ENCODE assay signal across 1 cellular context in the genomic region with DNA sequence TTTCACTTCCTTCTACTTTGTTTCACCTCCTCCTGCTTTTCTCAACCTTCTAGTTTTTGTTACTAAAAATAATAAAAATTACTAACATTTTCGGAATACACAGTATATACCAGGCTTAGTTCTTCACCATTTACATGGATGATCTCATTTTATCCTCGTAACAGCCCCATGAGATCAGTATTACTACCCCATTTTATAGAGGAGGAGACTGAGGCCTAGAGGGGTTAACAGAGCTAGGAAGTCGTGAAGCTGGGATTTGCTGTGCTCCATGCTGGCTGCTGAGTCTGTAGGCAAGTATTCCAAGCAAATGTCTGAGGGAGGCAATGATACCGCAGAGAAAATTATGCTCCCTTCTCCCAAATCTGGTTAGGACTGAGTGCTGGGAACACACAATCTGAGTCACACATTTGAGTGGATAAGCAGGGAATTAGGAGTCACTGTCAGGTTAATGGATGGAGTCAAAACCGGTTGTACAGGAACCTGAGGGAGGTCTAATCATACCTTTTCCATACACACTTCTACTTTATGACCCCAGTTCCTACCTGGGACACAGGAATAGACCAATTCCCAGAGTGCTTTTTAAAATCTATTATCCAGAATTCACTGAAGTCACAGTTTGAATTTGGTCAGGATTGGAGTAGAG.
TF ChIP-seq lines count a peak whose summit lies in the region.

No MANE protein-coding gene starts in this region.

TF ChIP-seq in WTC11, 78 proteins besides CTCF, POLR2A, EP300 and RAD21:
- TF ChIP-seq RELA (CRISPR knock-in tag; IDR thresholded peaks at IDR 0.05; ENCODE audit: borderline replicate concordance): no peak
- TF ChIP-seq, protein P1, sequence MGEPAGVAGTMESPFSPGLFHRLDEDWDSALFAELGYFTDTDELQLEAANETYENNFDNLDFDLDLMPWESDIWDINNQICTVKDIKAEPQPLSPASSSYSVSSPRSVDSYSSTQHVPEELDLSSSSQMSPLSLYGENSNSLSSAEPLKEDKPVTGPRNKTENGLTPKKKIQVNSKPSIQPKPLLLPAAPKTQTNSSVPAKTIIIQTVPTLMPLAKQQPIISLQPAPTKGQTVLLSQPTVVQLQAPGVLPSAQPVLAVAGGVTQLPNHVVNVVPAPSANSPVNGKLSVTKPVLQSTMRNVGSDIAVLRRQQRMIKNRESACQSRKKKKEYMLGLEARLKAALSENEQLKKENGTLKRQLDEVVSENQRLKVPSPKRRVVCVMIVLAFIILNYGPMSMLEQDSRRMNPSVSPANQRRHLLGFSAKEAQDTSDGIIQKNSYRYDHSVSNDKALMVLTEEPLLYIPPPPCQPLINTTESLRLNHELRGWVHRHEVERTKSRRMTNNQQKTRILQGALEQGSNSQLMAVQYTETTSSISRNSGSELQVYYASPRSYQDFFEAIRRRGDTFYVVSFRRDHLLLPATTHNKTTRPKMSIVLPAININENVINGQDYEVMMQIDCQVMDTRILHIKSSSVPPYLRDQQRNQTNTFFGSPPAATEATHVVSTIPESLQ (CRISPR knock-in tag; IDR thresholded peaks at IDR 0.05): no peak
- TF ChIP-seq ETV6 (CRISPR knock-in tag; IDR thresholded peaks at IDR 0.05): no peak
- no peak for TF ChIP-seq CDX4 (CRISPR knock-in tag; IDR thresholded peaks at IDR 0.05; ENCODE audit: borderline replicate concordance)
- TF ChIP-seq SMAD4 (CRISPR knock-in tag; IDR thresholded peaks at IDR 0.05): no peak
